12 cellular contexts compared by ENCODE assay signal in genomic region chr1:244815600-244816099, GRCh38. TPM values are rescaled to one million over a fixed set of nuclear protein-coding genes. Genes with fewer than 3 reads are reported as not detected.
DNase-seq lines count a peak whose midpoint lies in the region; TF ChIP-seq lines count a peak whose summit lies in the region.
"Had no signal": no experiment of that assay in that cellular context is flagged by ENCODE, and none has a peak within 500 bp of the region (broad histone marks: within the 10 kb centered on the region; RNA-seq: fewer than 3 reads in every experiment).

No MANE protein-coding gene starts in this region.

- peak overlapping the region; percentile 3 for H3K4me3 Mint-ChIP-seq in activated naive CD4-positive, alpha-beta T cell treated with anti-CD3 and anti-CD28 coated beads, Interleukin-2, amount 50 U/mL, for 24 hours
- H3K4me3 Mint-ChIP-seq: nephron had no signal

- H3K27ac ChIP-seq in suprapubic skin: no peak overlapping the region

- DNase-seq in activated naive CD4-positive, alpha-beta T cell (lab: John Stamatoyannopoulos, UW): no peak
- DNase-seq in SKM-1 treated with dmso at 0.1 percent for 144 hours (lab: John Stamatoyannopoulos, UW; ENCODE audit: unreplicated experiment) (peak; percentile 93), suprapubic skin (ENCODE audit: low spot score in 2 of 2) (no peak), foreskin fibroblast (no peak), cerebellum (ENCODE audit: low spot score) (no peak)
- no peak for DNase-seq in activated CD4-positive, alpha-beta T cell treated with anti-CD3 and anti-CD28 coated beads, Interleukin-2, amount 50 U/mL, for 48 hours
- DNase-seq: DMS79 treated with DMSO at 0.1 percent for 48 hours, NCI-H526 treated with DMSO at 0.1 percent for 48 hours had no signal

- H3K9me3 Mint-ChIP-seq in activated naive CD4-positive, alpha-beta T cell treated with anti-CD3 and anti-CD28 coated beads, Interleukin-2, amount 50 U/mL, for 24 hours: no peaks in the 10 kb centered on the region
- H3K9me3 Mint-ChIP-seq: activated T-helper 2 cell treated with anti-CD3 and anti-CD28 coated beads, Interferon-gamma antibody, Interleukin-2, Interleukin-4, amounts not matched to agents 10 μg/mL and 5 μg/mL and 100 μg/mL, durations not matched to agents 14 hours and 24 hours and 36 hours; nephron had no signal

- H3K27me3 ChIP-seq in suprapubic skin: no peaks in the 10 kb centered on the region

- H3K4me3 ChIP-seq in iPS-11a (ENCODE audit: low read depth, low read length) (peak overlapping the region; percentile 30), suprapubic skin (peak overlapping the region; percentile 18), foreskin fibroblast (ENCODE audit: low read depth in 1 of 2, low read length in 2 of 2) (peak overlapping the region in 1 of 2 donors; percentile 13)

- peaks cover 5% of the 10 kb centered on the region for H3K4me1 Mint-ChIP-seq in activated naive CD4-positive, alpha-beta T cell treated with anti-CD3 and anti-CD28 coated beads, Interleukin-2, amount 50 U/mL, for 24 hours
- H3K4me1 Mint-ChIP-seq: nephron had no signal

- no peak for TF ChIP-seq CTCF in suprapubic skin (IDR thresholded peaks at IDR 0.05)
- no peak for TF ChIP-seq CTCF in foreskin fibroblast (IDR thresholded peaks at IDR 0.05; ENCODE audit: low read depth, low read length)

- H3K36me3 ChIP-seq in suprapubic skin: no peaks in the 10 kb centered on the region

- no peak for TF ChIP-seq EP300 in suprapubic skin (IDR thresholded peaks at IDR 0.05)

- no peak overlapping the region for H3K27ac Mint-ChIP-seq in activated naive CD4-positive, alpha-beta T cell treated with anti-CD3 and anti-CD28 coated beads, Interleukin-2, amount 50 U/mL, for 24 hours
- H3K27ac Mint-ChIP-seq: activated T-helper 2 cell treated with anti-CD3 and anti-CD28 coated beads, Interferon-gamma antibody, Interleukin-2, Interleukin-4, amounts not matched to agents 10 μg/mL and 5 μg/mL and 100 μg/mL, durations not matched to agents 14 hours and 24 hours and 36 hours; nephron had no signal

- no peaks in the 10 kb centered on the region for H3K4me1 ChIP-seq in suprapubic skin

- 39% methylated on average over 15 of the region's 15 CpGs for WGBS in suprapubic skin

- no peak for TF ChIP-seq POLR2A in suprapubic skin (IDR thresholded peaks at IDR 0.05)

- peaks cover 2% of the 10 kb centered on the region for H3K27me3 Mint-ChIP-seq in activated naive CD4-positive, alpha-beta T cell treated with anti-CD3 and anti-CD28 coated beads, Interleukin-2, amount 50 U/mL, for 24 hours

- H3K9me3 ChIP-seq in suprapubic skin: no peaks in the 10 kb centered on the region

- no peaks in the 10 kb centered on the region for H3K36me3 Mint-ChIP-seq in activated naive CD4-positive, alpha-beta T cell treated with anti-CD3 and anti-CD28 coated beads, Interleukin-2, amount 50 U/mL, for 24 hours

RNA-seq across cellular contexts. Expression of gene COX20, which starts 19.8 kb away (rescaled TPM):
- total RNA-seq in suprapubic skin (10 to 100 TPM; 19.4 to 30.3 (median 25.3) TPM), cerebellum (65.5 TPM)

RNA-seq across cellular contexts. Expression of gene HNRNPU, which starts 48.7 kb away (rescaled TPM):
- total RNA-seq in suprapubic skin: 100 to 1,000 TPM; 275 to 441 (median 310) TPM
- 402 TPM for total RNA-seq in cerebellum
